8 cellular contexts compared by ENCODE assay signal in the genomic region with DNA sequence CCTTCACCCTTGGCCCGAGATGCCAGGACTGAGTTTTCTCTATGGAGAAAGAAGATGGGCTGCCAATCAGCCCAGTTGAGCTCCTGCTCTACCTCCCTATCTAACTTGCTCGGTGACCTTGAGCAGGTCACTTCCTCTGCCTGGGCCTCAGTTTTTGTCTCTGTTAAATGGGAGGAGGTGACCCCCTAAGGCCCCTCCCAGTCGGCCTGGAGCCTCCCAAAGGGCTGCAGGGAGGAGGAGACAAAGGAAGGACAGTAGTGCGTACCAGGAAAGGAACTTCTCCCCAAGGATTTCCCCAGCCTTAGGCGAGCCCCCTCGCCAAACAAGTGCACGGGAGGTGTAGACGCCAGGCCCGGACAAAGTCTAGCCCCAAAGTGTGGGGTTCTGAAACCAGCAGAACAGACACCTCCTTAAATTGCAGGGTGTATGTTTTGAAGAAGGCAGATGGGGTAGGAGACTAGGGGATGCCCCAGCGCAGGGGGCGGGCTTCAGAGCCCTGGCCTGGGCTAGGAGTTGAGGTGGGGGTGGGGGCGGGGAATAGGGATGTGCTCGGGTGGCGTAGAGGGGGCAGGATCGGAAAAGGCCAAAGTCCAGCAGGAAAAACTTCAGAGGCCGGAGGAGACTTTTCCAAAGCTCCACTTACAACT. TPM values are rescaled to one million over a fixed set of nuclear protein-coding genes. Genes with fewer than 3 reads are reported as not detected.
DNase-seq lines count a peak whose midpoint lies in the region; ATAC-seq and TF ChIP-seq lines count a peak whose summit lies in the region.

No MANE protein-coding gene starts in this region.

- H3K4me3 Mint-ChIP-seq in CD8-positive, alpha-beta T cell = peak overlapping the region; percentile 78

- TF ChIP-seq CTCF in CD8-positive, alpha-beta T cell (IDR thresholded peaks at IDR 0.05) = no peak
- TF ChIP-seq CTCF in Panc1 (IDR thresholded peaks at IDR 0.05) (no peak), esophagus muscularis mucosa (IDR thresholded peaks at IDR 0.05) (no peak), parathyroid adenoma (IDR thresholded peaks at IDR 0.05) (no peak)

- no peak for ATAC-seq in CD8-positive, alpha-beta T cell
- no peak for ATAC-seq in Panc1
- no peak for ATAC-seq in GM18867 (IDR thresholded peaks at IDR 0.05; ENCODE audit: unreplicated experiment)
- ATAC-seq in HG02973 (IDR thresholded peaks at IDR 0.05; ENCODE audit: unreplicated experiment) = no peak

- no peaks in the 10 kb centered on the region for H3K27me3 ChIP-seq in CD8-positive, alpha-beta T cell (ENCODE audit: insufficient read depth, low read length)
- no peaks in the 10 kb centered on the region for H3K27me3 ChIP-seq in Panc1 (ENCODE audit: control insufficient read depth, insufficient read depth, low read length)
- no peaks in the 10 kb centered on the region for H3K27me3 ChIP-seq in esophagus muscularis mucosa
- no peaks in the 10 kb centered on the region for H3K27me3 ChIP-seq in parathyroid adenoma (ENCODE audit: control insufficient read depth, insufficient read depth, low read length)

- no peaks in the 10 kb centered on the region for H3K9me3 Mint-ChIP-seq in CD8-positive, alpha-beta T cell

- H3K9me3 ChIP-seq in CD8-positive, alpha-beta T cell (ENCODE audit: low read length) = no peaks in the 10 kb centered on the region
- H3K9me3 ChIP-seq in Panc1 (ENCODE audit: control insufficient read depth, insufficient read depth, low read depth, low read length) = no peaks in the 10 kb centered on the region
- no peaks in the 10 kb centered on the region for H3K9me3 ChIP-seq in esophagus muscularis mucosa
- no peaks in the 10 kb centered on the region for H3K9me3 ChIP-seq in parathyroid adenoma (ENCODE audit: control insufficient read depth, low read length)

- H3K79me2 ChIP-seq in parathyroid adenoma = no peaks in the 10 kb centered on the region

- POLR2A ChIA-PET in CD8-positive, alpha-beta T cell (lab: Charles Lee) = interaction anchor here (0.6 to 2.8 kb wide), 10 partner anchors 8 to 369 kb away, joined by 3 to 54 read pairs (median 4); partner anchors contain the start of genes ATF4, CBX6 and RPL3
- POLR2A ChIA-PET in Panc1 (lab: Charles Lee) (no interaction called here), HEK293T (lab: Yijun Ruan, JAX) (interaction anchor here (1.4 to 5.8 kb wide), 3 partner anchors 8 to 167 kb away, joined by 4 to 59 read pairs (median 7); partner anchors contain the start of gene RPL3)

- H3K4me2 ChIP-seq in parathyroid adenoma (ENCODE audit: low read length) = peak overlapping the region; percentile 88

- H3K4me1 ChIP-seq in CD8-positive, alpha-beta T cell (ENCODE audit: insufficient read depth, low read length) = peaks cover 63% of the 10 kb centered on the region
- H3K4me1 ChIP-seq in Panc1 (ENCODE audit: control insufficient read depth, insufficient read depth, low read length) (peaks cover 19% of the 10 kb centered on the region), esophagus muscularis mucosa (peaks cover 48 to 66% (median 64%) of the 10 kb centered on the region in 4 donors), parathyroid adenoma (no peaks in the 10 kb centered on the region)

- TF ChIP-seq EP300 in esophagus muscularis mucosa (IDR thresholded peaks at IDR 0.05) = no peak

- in situ Hi-C loops in Panc1 (cut with HindIII; ENCODE audit: low pct_unique_long_range_greater_than_20kb, low sequenced_read_pairs) = no loop called here

- WGBS in esophagus muscularis mucosa = 36% methylated on average over 12 of the region's 16 CpGs

- no peak overlapping the region for H3K9ac ChIP-seq in parathyroid adenoma

- peak overlapping the region; percentile 77 for H3K4me3 ChIP-seq in CD8-positive, alpha-beta T cell (ENCODE audit: low read depth, low read length)
- H3K4me3 ChIP-seq in Panc1 (ENCODE audit: low read depth in 2 of 2, low read length in 2 of 2) = peak overlapping the region; percentile 53 to 64
- peak overlapping the region; percentile 84 to 98 (median 96) for H3K4me3 ChIP-seq in esophagus muscularis mucosa
- H3K4me3 ChIP-seq in parathyroid adenoma (ENCODE audit: low read depth, low read length) = peak overlapping the region; percentile 68

- peaks cover 22% of the 10 kb centered on the region for H3K36me3 Mint-ChIP-seq in CD8-positive, alpha-beta T cell

- peak overlapping the region; percentile 70 for H3K27ac ChIP-seq in CD8-positive, alpha-beta T cell (ENCODE audit: low read depth, low read length)
- H3K27ac ChIP-seq in Panc1 (ENCODE audit: low read length) (peak overlapping the region; percentile 76), esophagus muscularis mucosa (replicated peaks in 1 of 4) (peak overlapping the region; percentile 97 to 99 (median 98)), parathyroid adenoma (peak overlapping the region; percentile 71)

- no peaks in the 10 kb centered on the region for H3K27me3 Mint-ChIP-seq in CD8-positive, alpha-beta T cell (ENCODE audit: low read depth)

- H2AFZ ChIP-seq in parathyroid adenoma = no peak overlapping the region

- H3K27ac Mint-ChIP-seq in CD8-positive, alpha-beta T cell = peak overlapping the region; percentile 79

- peak in 1 of 7 experiments; percentile 49 for DNase-seq in CD8-positive, alpha-beta T cell
- DNase-seq in Panc1 (ENCODE audit: low read depth, low spot score) (no peak), esophagus muscularis mucosa (ENCODE audit: extremely low spot score) (no peak), HEK293T (ENCODE audit: extremely low spot score) (no peak), NCI-H748 (lab: John Stamatoyannopoulos, UW; ENCODE audit: unreplicated experiment) (no peak)

- intact Hi-C loops in CD8-positive, alpha-beta T cell (cut with DNase I, micrococcal nuclease) = loop anchor here in 1 of 2 experiments (5.0 to 10.0 kb wide), 5 partner anchors 376 to 893 kb away; partner anchors contain the start of genes DDX17, JOSD1 and SUN2
- intact Hi-C loops in Panc1 (cut with micrococcal nuclease; ENCODE audit: unreplicated experiment) (no loop called here), esophagus muscularis mucosa (cut with DNase I) (loop anchor here (5.0 kb wide), 1 partner anchor 166 kb away; the partner anchor contains the start of gene RPL3)

- H3K36me3 ChIP-seq in CD8-positive, alpha-beta T cell (ENCODE audit: insufficient read depth, low read length) = no peaks in the 10 kb centered on the region
- H3K36me3 ChIP-seq in Panc1 (ENCODE audit: control insufficient read depth, insufficient read depth, low read length) = no peaks in the 10 kb centered on the region; the same call in 1 of the 2 replicates
- H3K36me3 ChIP-seq in esophagus muscularis mucosa = peaks cover 0 to 24% (median 11%) of the 10 kb centered on the region in 4 donors
- no peaks in the 10 kb centered on the region for H3K36me3 ChIP-seq in parathyroid adenoma (ENCODE audit: control insufficient read depth, insufficient read depth, low read length)

- H3K4me1 Mint-ChIP-seq in CD8-positive, alpha-beta T cell (ENCODE audit: low read depth) = peaks cover 50% of the 10 kb centered on the region

- CTCF ChIA-PET in CD8-positive, alpha-beta T cell (lab: Charles Lee) = interaction anchor here (1.0 to 2.0 kb wide), 7 partner anchors 136 to 280 kb away, joined by 3 to 8 read pairs (median 4); partner anchors contain the start of genes CBX6 and RPL3
- CTCF ChIA-PET in Panc1 (lab: Charles Lee) (no interaction called here), HEK293T (lab: Yijun Ruan, JAX) (interaction anchor here (1.1 kb wide), 1 partner anchor 28 kb away, joined by 3 read pairs; no protein-coding TSS in a partner anchor)

- TF ChIP-seq POLR2A in esophagus muscularis mucosa (IDR thresholded peaks at IDR 0.05; ENCODE audit: low read depth) = no peak

- BruUV-seq in Panc1 (replicated peaks; lab: Mats Ljungman, UMichigan) = no TSS peak

TF ChIP-seq in HEK293T, 16 proteins besides CTCF, POLR2A, EP300 and RAD21:
- no peak for TF ChIP-seq FOXA1 (IDR thresholded peaks at IDR 0.05)

RNA-seq across cellular contexts. Expression of gene CBX7, which starts 1.0 kb away (rescaled TPM):
- 10 to 100 TPM; 34.2 to 37.2 TPM for total RNA-seq in CD8-positive, alpha-beta T cell
- total RNA-seq in Panc1 (2021; ENCODE audit: unreplicated experiment) (14.5 TPM), esophagus muscularis mucosa (100 to 1,000 TPM; 129 to 251 (median 173) TPM)
- polyA plus RNA-seq in Panc1 (2012; ENCODE audit: insufficient read length) = 11.6 TPM

RNA-seq across cellular contexts. Expression of gene APOBEC3H, which starts 54.4 kb away (rescaled TPM):
- 1 to 10 TPM; 1.6 TPM for total RNA-seq in CD8-positive, alpha-beta T cell
- total RNA-seq in Panc1 (2021; ENCODE audit: unreplicated experiment) (not detected), esophagus muscularis mucosa (under 1 TPM in 1 of 4 donors, not detected in 3; 0.39 TPM)
- not detected for polyA plus RNA-seq in Panc1 (2012; ENCODE audit: insufficient read length)
